ENCODE assay signal across 27 cellular contexts in the genomic region with DNA sequence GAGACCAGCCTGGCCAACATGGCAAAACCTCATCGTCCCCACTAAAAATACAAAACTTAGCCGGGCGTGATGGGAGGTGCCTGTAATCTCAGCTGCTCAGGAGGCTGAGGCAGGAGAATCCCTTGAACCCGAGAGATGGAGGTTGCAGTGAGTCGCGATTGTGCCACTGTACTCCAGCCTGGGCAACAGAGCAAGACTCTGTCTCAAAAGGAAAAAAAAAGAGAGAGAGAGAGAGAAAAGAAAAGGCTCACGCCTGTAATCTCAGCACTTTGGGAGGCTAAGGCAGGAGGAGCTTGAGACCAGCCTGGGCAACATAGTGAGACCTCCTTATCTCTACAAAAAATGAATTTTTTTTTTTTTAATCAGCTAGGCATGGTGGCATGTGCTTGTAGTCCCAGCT.
"Had no signal": no experiment of that assay in that cellular context is flagged by ENCODE, and none has a peak within 500 bp of the region (broad histone marks: within the 10 kb centered on the region; RNA-seq: fewer than 3 reads in every experiment).

No MANE protein-coding gene starts in this region.

- H3K27ac ChIP-seq: coronary artery, esophagus squamous epithelium, gastroesophageal sphincter, pancreas, thoracic aorta had no signal

- H3K4me3 ChIP-seq: coronary artery, esophagus squamous epithelium, gastroesophageal sphincter, heart left ventricle, pancreas, thoracic aorta had no signal

- H3K9me3 Mint-ChIP-seq: nephron; T-helper 2 cell treated with Interferon-gamma antibody and Interleukin-4, amounts not matched to agents 5 μg/mL and 100 μg/mL, for 36 hours; type B pancreatic cell had no signal

- H3K4me1 Mint-ChIP-seq: activated CD4-positive, alpha-beta T cell treated with anti-CD3 and anti-CD28 coated beads for 36 hours had no signal

- H3K4me3 Mint-ChIP-seq: activated B cell treated with CpG ODN at 0.5 μM for 24 hours; activated CD4-positive, alpha-beta T cell treated with anti-CD3 and anti-CD28 coated beads for 36 hours; activated T-cell treated with anti-CD3 and anti-CD28 coated beads, Interleukin-2, amount 50 U/mL, for 4 hours; memory B cell; nephron; T-cell; T-helper 2 cell treated with Interferon-gamma antibody and Interleukin-4, amounts not matched to agents 5 μg/mL and 100 μg/mL, for 36 hours; type B pancreatic cell had no signal

- H3K9me3 ChIP-seq: esophagus squamous epithelium, gastroesophageal sphincter, pancreas, thoracic aorta had no signal

- H3K27me3 ChIP-seq: esophagus squamous epithelium, gastroesophageal sphincter, heart left ventricle, pancreas had no signal

- FAIRE-seq: pancreas, TTC549 had no signal

- H3K27me3 Mint-ChIP-seq: activated B cell treated with CpG ODN at 0.5 μM for 24 hours; activated CD4-positive, alpha-beta T cell treated with anti-CD3 and anti-CD28 coated beads for 36 hours; memory B cell; T-cell; type B pancreatic cell had no signal

- H3K4me1 ChIP-seq: esophagus squamous epithelium, gastroesophageal sphincter had no signal

- H3K27ac Mint-ChIP-seq: activated B cell treated with CpG ODN at 0.5 μM for 24 hours; activated CD4-positive, alpha-beta T cell treated with anti-CD3 and anti-CD28 coated beads for 36 hours; memory B cell; nephron; T-cell; T-helper 2 cell treated with Interferon-gamma antibody and Interleukin-4, amounts not matched to agents 5 μg/mL and 100 μg/mL, for 36 hours; type B pancreatic cell had no signal

- H3K36me3 ChIP-seq: esophagus squamous epithelium, heart left ventricle, pancreas, thoracic aorta had no signal

- DNase-seq: activated B cell treated with CpG ODN at 0.5 μM for 24 hours; activated CD4-positive, alpha-beta T cell treated with anti-CD3 and anti-CD28 coated beads for 36 hours; activated CD4-positive, alpha-beta T cell treated with anti-CD3 and anti-CD28 coated beads, Interleukin-2, amount 50 U/mL, for 4 hours; activated CD8-positive, alpha-beta memory T cell treated with anti-CD3 and anti-CD28 coated beads for 24 hours; activated CD8-positive, alpha-beta memory T cell treated with anti-CD3 and anti-CD28 coated beads, Interleukin-2, amount 50 U/mL, for 4 hours; activated naive CD4-positive, alpha-beta T cell treated with Interleukin-2 at 50 U/mL for 16 hours; activated T-cell treated with anti-CD3 and anti-CD28 coated beads, Interleukin-2, amount 50 U/mL, for 4 hours; amygdala; cerebellar nuclear complex; esophagus squamous epithelium; heart left ventricle; islet precursor cell; left cardiac atrium; pancreas; stimulated activated CD4-positive, alpha-beta T cell treated with anti-CD3 and anti-CD28 coated beads, Interleukin-2, amount 100 ng/mL, for 48 hours; stimulated activated CD8-positive, alpha-beta memory T cell treated with anti-CD3 and anti-CD28 coated beads, Interleukin-4, amount 100 ng/mL, for 48 hours; stimulated activated naive CD4-positive, alpha-beta T cell; T-cell had no signal

- ATAC-seq: activated CD4-positive, alpha-beta T cell treated with anti-CD3 and anti-CD28 coated beads for 36 hours; activated T-cell treated with anti-CD3 and anti-CD28 coated beads, Interleukin-2, amount 50 U/mL, for 4 hours; gastroesophageal sphincter; heart left ventricle; left cardiac atrium; pancreas; sciatic nerve; T-cell had no signal
